16 cellular contexts compared by ENCODE assay signal in the genomic region with DNA sequence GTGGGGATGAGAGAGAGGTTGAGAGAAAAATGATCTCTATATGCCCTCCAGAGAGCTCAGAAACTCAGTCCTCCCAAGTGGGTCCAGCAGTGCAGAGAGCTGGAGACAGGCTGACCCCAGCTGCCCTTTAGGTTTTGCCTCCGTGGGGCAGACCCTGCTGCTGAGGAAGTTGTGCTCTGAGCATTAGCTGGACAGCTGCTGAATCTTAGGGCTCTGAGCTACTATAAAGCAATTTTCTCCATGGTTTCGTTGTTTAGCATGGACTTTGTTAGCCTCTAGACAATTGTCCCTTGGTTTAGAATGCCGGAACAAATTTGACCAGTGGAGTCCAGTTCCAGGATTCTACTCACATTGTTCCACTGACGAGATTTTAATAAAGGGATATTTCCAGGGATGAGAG. TPM values are rescaled to one million over a fixed set of nuclear protein-coding genes. Genes with fewer than 3 reads are reported as not detected.
DNase-seq lines count a peak whose midpoint lies in the region; ATAC-seq and TF ChIP-seq lines count a peak whose summit lies in the region.
"Had no signal": no experiment of that assay in that cellular context is flagged by ENCODE, and none has a peak within 500 bp of the region (broad histone marks: within the 10 kb centered on the region; RNA-seq: fewer than 3 reads in every experiment).

No MANE protein-coding gene starts in this region.

- no peak overlapping the region for H4K8ac ChIP-seq in neuronal stem cell (ENCODE audit: low read depth, low read length)

- no peaks in the 10 kb centered on the region for H3K27me3 Mint-ChIP-seq in T-helper 2 cell treated with Interferon-gamma antibody and Interleukin-4, amounts not matched to agents 5 μg/mL and 100 μg/mL, for 36 hours (ENCODE audit: low read depth)
- no peaks in the 10 kb centered on the region for H3K27me3 Mint-ChIP-seq in activated T-helper 2 cell treated with anti-CD3 and anti-CD28 coated beads, Interferon-gamma antibody, Interleukin-2, Interleukin-4, amounts not matched to agents 10 μg/mL and 5 μg/mL and 100 μg/mL, durations not matched to agents 14 hours and 24 hours and 36 hours (ENCODE audit: low read depth)
- H3K27me3 Mint-ChIP-seq in type B pancreatic cell: peaks cover 16% of the 10 kb centered on the region

- peaks cover 8 to 17% of the 10 kb centered on the region in 2 donors for H3K4me1 ChIP-seq in neuronal stem cell (ENCODE audit: control insufficient read depth in 2 of 2, insufficient read depth in 1 of 2, low read depth in 1 of 2, low read length in 2 of 2)

- no peaks in the 10 kb centered on the region for H3K36me3 ChIP-seq in neuronal stem cell (replicated peaks in 1 of 2; ENCODE audit: control insufficient read depth in 2 of 2, insufficient read depth in 2 of 2, low read length in 2 of 2)

- H2AK5ac ChIP-seq in neuronal stem cell (ENCODE audit: low read depth, low read length): no peak overlapping the region

- no peak overlapping the region for H3K14ac ChIP-seq in neuronal stem cell (ENCODE audit: low read length)

- H3K4me2 ChIP-seq in neuronal stem cell (ENCODE audit: insufficient read depth, low read length, poor library complexity, severe bottlenecking): no peak overlapping the region

- peaks cover 36% of the 10 kb centered on the region for H3K4me1 Mint-ChIP-seq in T-helper 2 cell treated with Interferon-gamma antibody and Interleukin-4, amounts not matched to agents 5 μg/mL and 100 μg/mL, for 36 hours (ENCODE audit: low read depth)
- H3K4me1 Mint-ChIP-seq in activated T-helper 2 cell treated with anti-CD3 and anti-CD28 coated beads, Interferon-gamma antibody, Interleukin-2, Interleukin-4, amounts not matched to agents 10 μg/mL and 5 μg/mL and 100 μg/mL, durations not matched to agents 14 hours and 24 hours and 36 hours (ENCODE audit: low read depth): peaks cover 44% of the 10 kb centered on the region
- no peaks in the 10 kb centered on the region for H3K4me1 Mint-ChIP-seq in type B pancreatic cell (ENCODE audit: unreplicated experiment)

- no peak for ATAC-seq in SK-N-SH treated with all-trans-retinoic acid at 6 μM for 48 hours
- ATAC-seq: PC-3 had no signal

- peak overlapping the region; percentile 25 for H2AFZ ChIP-seq in neuronal stem cell (ENCODE audit: low read length)

- no peaks in the 10 kb centered on the region for H3K27me3 ChIP-seq in neuronal stem cell (ENCODE audit: control insufficient read depth in 3 of 3, insufficient read depth in 3 of 3, low read depth in 1 of 3, low read length in 3 of 3)

- WGBS in neuronal stem cell (ENCODE audit: extremely low coverage in 2 of 2, insufficient read length in 2 of 2, insufficient replicate concordance in 1 of 2), 2 donors: no CpG with 5 or more reads among the region's 4 CpGs

- H3K4me3 Mint-ChIP-seq in T-helper 2 cell treated with Interferon-gamma antibody and Interleukin-4, amounts not matched to agents 5 μg/mL and 100 μg/mL, for 36 hours: no peak overlapping the region
- no peak overlapping the region for H3K4me3 Mint-ChIP-seq in activated T-helper 2 cell treated with anti-CD3 and anti-CD28 coated beads, Interferon-gamma antibody, Interleukin-2, Interleukin-4, amounts not matched to agents 10 μg/mL and 5 μg/mL and 100 μg/mL, durations not matched to agents 14 hours and 24 hours and 36 hours (ENCODE audit: low read depth)
- no peak overlapping the region for H3K4me3 Mint-ChIP-seq in type B pancreatic cell

- H3K9me3 ChIP-seq in neuronal stem cell (replicated peaks in 1 of 2; ENCODE audit: control insufficient read depth in 2 of 2, insufficient read depth in 1 of 2, low read depth in 1 of 2, low read length in 2 of 2): no peaks in the 10 kb centered on the region

- H2BK12ac ChIP-seq in neuronal stem cell (ENCODE audit: low read length): no peak overlapping the region

- H3K27ac ChIP-seq in neuronal stem cell (replicated peaks; ENCODE audit: low read length): no peak overlapping the region

- H3K4me3 ChIP-seq in neuronal stem cell (ENCODE audit: low read length in 2 of 2): no peak overlapping the region

- H3K27ac Mint-ChIP-seq in T-helper 2 cell treated with Interferon-gamma antibody and Interleukin-4, amounts not matched to agents 5 μg/mL and 100 μg/mL, for 36 hours: peak overlapping the region; percentile 17
- peak overlapping the region; percentile 95 for H3K27ac Mint-ChIP-seq in activated T-helper 2 cell treated with anti-CD3 and anti-CD28 coated beads, Interferon-gamma antibody, Interleukin-2, Interleukin-4, amounts not matched to agents 10 μg/mL and 5 μg/mL and 100 μg/mL, durations not matched to agents 14 hours and 24 hours and 36 hours
- no peak overlapping the region for H3K27ac Mint-ChIP-seq in type B pancreatic cell

- H3K9me3 Mint-ChIP-seq in T-helper 2 cell treated with Interferon-gamma antibody and Interleukin-4, amounts not matched to agents 5 μg/mL and 100 μg/mL, for 36 hours: no peaks in the 10 kb centered on the region
- H3K9me3 Mint-ChIP-seq in activated T-helper 2 cell treated with anti-CD3 and anti-CD28 coated beads, Interferon-gamma antibody, Interleukin-2, Interleukin-4, amounts not matched to agents 10 μg/mL and 5 μg/mL and 100 μg/mL, durations not matched to agents 14 hours and 24 hours and 36 hours: no peaks in the 10 kb centered on the region
- H3K9me3 Mint-ChIP-seq in type B pancreatic cell: no peaks in the 10 kb centered on the region

- no peak overlapping the region for H2BK15ac ChIP-seq in neuronal stem cell (ENCODE audit: low read length)

- H3K9ac ChIP-seq in neuronal stem cell (ENCODE audit: low read depth, low read length, poor library complexity): no peak overlapping the region

- DNase-seq in T-helper 2 cell treated with Interferon-gamma antibody and Interleukin-4, amounts not matched to agents 5 μg/mL and 100 μg/mL, for 36 hours (ENCODE audit: low spot score): no peak
- no peak for DNase-seq in T-helper 2 cell
- peak; percentile 80 for DNase-seq in NCI-H82 (lab: John Stamatoyannopoulos, UW)
- no peak for DNase-seq in activated T-helper 2 cell treated with anti-CD3 and anti-CD28 coated beads, Interferon-gamma antibody, Interleukin-2, Interleukin-4, amounts not matched to agents 10 μg/mL and 5 μg/mL and 100 μg/mL, durations not matched to agents 14 hours and 24 hours and 36 hours (ENCODE audit: low spot score)
- DNase-seq in neuronal stem cell (ENCODE audit: low spot score): no peak
- no peak for DNase-seq in type B pancreatic cell (ENCODE audit: extremely low spot score, unreplicated experiment)
- no peak for DNase-seq in NCI-H748 treated with DMSO at 0.1 percent for 48 hours (lab: John Stamatoyannopoulos, UW)
- DNase-seq: 8988T, C1 segment of cervical spinal cord, IMR-90, MV-4-11, NCI-H1436 treated with DMSO at 0.1 percent for 48 hours, NCI-H2081, NCI-H524, PC-3 had no signal

- no peak overlapping the region for H2BK5ac ChIP-seq in neuronal stem cell (ENCODE audit: low read length)

- H3K4ac ChIP-seq in neuronal stem cell (ENCODE audit: low read length): no peak overlapping the region

- H4K91ac ChIP-seq in neuronal stem cell (ENCODE audit: low read depth, low read length, poor library complexity): no peak overlapping the region

- H3K36me3 Mint-ChIP-seq in T-helper 2 cell treated with Interferon-gamma antibody and Interleukin-4, amounts not matched to agents 5 μg/mL and 100 μg/mL, for 36 hours (ENCODE audit: low read depth): no peaks in the 10 kb centered on the region
- no peaks in the 10 kb centered on the region for H3K36me3 Mint-ChIP-seq in activated T-helper 2 cell treated with anti-CD3 and anti-CD28 coated beads, Interferon-gamma antibody, Interleukin-2, Interleukin-4, amounts not matched to agents 10 μg/mL and 5 μg/mL and 100 μg/mL, durations not matched to agents 14 hours and 24 hours and 36 hours (ENCODE audit: low read depth)
- no peaks in the 10 kb centered on the region for H3K36me3 Mint-ChIP-seq in type B pancreatic cell

- H3K79me1 ChIP-seq in neuronal stem cell (ENCODE audit: low read depth, low read length): no peaks in the 10 kb centered on the region

- no peak overlapping the region for H3K23ac ChIP-seq in neuronal stem cell (ENCODE audit: low read depth, low read length, poor library complexity)

- H3K18ac ChIP-seq in neuronal stem cell (ENCODE audit: low read length): no peak overlapping the region

- no peak for TF ChIP-seq CTCF in type B pancreatic cell (conservative IDR thresholded peaks at IDR 0.05)

- no peak overlapping the region for H2BK120ac ChIP-seq in neuronal stem cell (ENCODE audit: low read depth, low read length)

- intact Hi-C loops in activated T-helper 2 cell treated with anti-CD3 and anti-CD28 coated beads, Interferon-gamma antibody, Interleukin-2, Interleukin-4, amounts not matched to agents 10 μg/mL and 5 μg/mL and 100 μg/mL, durations not matched to agents 14 hours and 24 hours and 36 hours (cut with micrococcal nuclease): no loop called here

TF ChIP-seq in SK-N-SH treated with all-trans-retinoic acid at 6 μM for 48 hours, 23 proteins besides CTCF, POLR2A, EP300 and RAD21 (continues in another document):
- TF ChIP-seq GLIS3 (CRISPR knock-in tag; IDR thresholded peaks at IDR 0.05) (no peak), TCF4 (CRISPR knock-in tag; IDR thresholded peaks at IDR 0.05; ENCODE audit: borderline replicate concordance) (no peak), ZC3H10 (CRISPR knock-in tag; IDR thresholded peaks at IDR 0.05) (no peak), ZNF8 (CRISPR knock-in tag; IDR thresholded peaks at IDR 0.05) (no peak)
- TF ChIP-seq, protein P1, sequence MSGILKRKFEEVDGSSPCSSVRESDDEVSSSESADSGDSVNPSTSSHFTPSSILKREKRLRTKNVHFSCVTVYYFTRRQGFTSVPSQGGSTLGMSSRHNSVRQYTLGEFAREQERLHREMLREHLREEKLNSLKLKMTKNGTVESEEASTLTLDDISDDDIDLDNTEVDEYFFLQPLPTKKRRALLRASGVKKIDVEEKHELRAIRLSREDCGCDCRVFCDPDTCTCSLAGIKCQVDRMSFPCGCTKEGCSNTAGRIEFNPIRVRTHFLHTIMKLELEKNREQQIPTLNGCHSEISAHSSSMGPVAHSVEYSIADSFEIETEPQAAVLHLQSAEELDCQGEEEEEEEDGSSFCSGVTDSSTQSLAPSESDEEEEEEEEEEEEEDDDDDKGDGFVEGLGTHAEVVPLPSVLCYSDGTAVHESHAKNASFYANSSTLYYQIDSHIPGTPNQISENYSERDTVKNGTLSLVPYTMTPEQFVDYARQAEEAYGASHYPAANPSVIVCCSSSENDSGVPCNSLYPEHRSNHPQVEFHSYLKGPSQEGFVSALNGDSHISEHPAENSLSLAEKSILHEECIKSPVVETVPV (CRISPR knock-in tag; IDR thresholded peaks at IDR 0.05): no peak

RNA-seq across cellular contexts. Expression of a gene that starts 22.1 kb away (rescaled TPM):
- 246 and 249 TPM in 2 replicates for total RNA-seq in activated T-helper 2 cell treated with anti-CD3 and anti-CD28 coated beads, Interferon-gamma antibody, Interleukin-2, Interleukin-4, amounts not matched to agents 10 μg/mL and 5 μg/mL and 100 μg/mL, durations not matched to agents 14 hours and 24 hours and 36 hours
- 1.5 TPM for polyA plus RNA-seq in neuronal stem cell (2013, experiment 1 of 2)
- polyA plus RNA-seq in neuronal stem cell (2013, experiment 2 of 2): 1.4 TPM
- total RNA-seq in type B pancreatic cell (ENCODE audit: low replicate concordance): 0.55 and 0.72 TPM in 2 replicates

Comparison
In these comparisons a context has a peak if more than half of its experiments do, and no peak if none do; other contexts are left out.
1. RNA of a gene that starts 22.1 kb away (total RNA-seq): 246 to 249 TPM in activated T-helper 2 cell treated with anti-CD3 and anti-CD28 coated beads, Interferon-gamma antibody, Interleukin-2, Interleukin-4, amounts not matched to agents 10 μg/mL and 5 μg/mL and 100 μg/mL, durations not matched to agents 14 hours and 24 hours and 36 hours; 0.55 to 0.72 TPM in type B pancreatic cell; every median in the first group is over 100 times any median in the second.